ENCODE assay signal across 10 cellular contexts in genomic region chr2:236661064-236661761, GRCh38.
A peak's percentile ranks its signal among the peaks of the same experiment; 100 is the strongest.
DNase-seq lines count a peak whose midpoint lies in the region; ATAC-seq and TF ChIP-seq lines count a peak whose summit lies in the region.
"Had no signal": no experiment of that assay in that cellular context is flagged by ENCODE, and none has a peak within 500 bp of the region (broad histone marks: within the 10 kb centered on the region; RNA-seq: fewer than 3 reads in every experiment).

No MANE protein-coding gene starts in this region.

- peaks cover 46% of the 10 kb centered on the region for H3K79me1 ChIP-seq in trophoblast cell (ENCODE audit: low read length)

- H3K4me1 ChIP-seq in trophoblast cell (ENCODE audit: control insufficient read depth in 1 of 2, insufficient read depth in 2 of 2, low read length in 2 of 2) = peaks cover 18 to 30% of the 10 kb centered on the region in 2 experiments

- peak overlapping the region; percentile 99 for H2BK120ac ChIP-seq in trophoblast cell (ENCODE audit: insufficient read depth, low read length, poor library complexity)

- H3K27me3 ChIP-seq in trophoblast cell (ENCODE audit: insufficient read depth, low read length) = no peaks in the 10 kb centered on the region

- no peak overlapping the region for H2AFZ ChIP-seq in trophoblast cell (ENCODE audit: insufficient read depth, low read length, poor library complexity)

- H3K27me3 Mint-ChIP-seq in natural killer cell treated with Interleukin-12 subunit alpha and Interleukin-12 subunit beta and Interleukin-15 and Interleukin-18, amount 100 ng/mL, for 72 hours = peaks cover 30 to 48% of the 10 kb centered on the region in 2 donors

- H3K4me3 ChIP-seq in fibroblast of the aortic adventitia (ENCODE audit: low read depth, low read length) (no peak overlapping the region), trophoblast cell (ENCODE audit: low read depth, low read length) (no peak overlapping the region)

- no peak overlapping the region for H3K9ac ChIP-seq in trophoblast cell (ENCODE audit: low read length)

- no peaks in the 10 kb centered on the region for H3K36me3 ChIP-seq in trophoblast cell (ENCODE audit: control insufficient read depth in 1 of 2, insufficient read depth in 2 of 2, low read length in 2 of 2)

- peak overlapping the region; percentile 100 for H2BK12ac ChIP-seq in trophoblast cell (ENCODE audit: low read length)

- H3K23ac ChIP-seq in trophoblast cell (ENCODE audit: low read length) = no peak overlapping the region

- peak overlapping the region; percentile 93 for H4K8ac ChIP-seq in trophoblast cell (ENCODE audit: low read depth, low read length)

- DNase-seq in Caki2 (ENCODE audit: low read depth) (peak; percentile 51), RWPE1 (ENCODE audit: low spot score) (peak; percentile 89), fibroblast of the aortic adventitia (ENCODE audit: low read depth) (peak; percentile 73), trophoblast cell (no peak)
- no peak for DNase-seq in activated CD4-positive, CD25-positive, alpha-beta regulatory T cell treated with anti-CD3 and anti-CD28 coated beads, Interleukin-2, amount 50 U/mL, for 72 hours
- no peak for DNase-seq in natural killer cell treated with Interleukin-12 subunit alpha and Interleukin-12 subunit beta and Interleukin-15 and Interleukin-18, amount 100 ng/mL, for 72 hours (ENCODE audit: low spot score)
- DNase-seq: NCI-H1048 had no signal

- WGBS in trophoblast cell (ENCODE audit: extremely low coverage, insufficient coverage, insufficient read length) = no CpG with 5 or more reads among the region's 4 CpGs

- H3K27ac ChIP-seq in RWPE1 (peak overlapping the region; percentile 63), trophoblast cell (ENCODE audit: low read depth, low read length) (peak overlapping the region; percentile 97)

- H3K18ac ChIP-seq in trophoblast cell (ENCODE audit: low read length) = peak overlapping the region; percentile 94

- H2AK5ac ChIP-seq in trophoblast cell (ENCODE audit: low read length) = peak overlapping the region; percentile 96

- no peak for TF ChIP-seq CTCF in RWPE1 (conservative IDR thresholded peaks at IDR 0.05; ENCODE audit: low read depth)
- TF ChIP-seq CTCF in fibroblast of the aortic adventitia (IDR thresholded peaks at IDR 0.05; ENCODE audit: insufficient read depth, low read length) = no peak

- H3K9me3 ChIP-seq in trophoblast cell (ENCODE audit: insufficient read depth, low read depth, low read length) = peaks cover 2% of the 10 kb centered on the region

- CTCF ChIA-PET in RWPE1 (lab: Yijun Ruan, JAX) = interaction anchor here (0.6 to 0.7 kb wide), 2 partner anchors 131 to 148 kb away, joined by 3 to 5 read pairs; no protein-coding TSS in a partner anchor

- no peaks in the 10 kb centered on the region for H3K36me3 Mint-ChIP-seq in natural killer cell treated with Interleukin-12 subunit alpha and Interleukin-12 subunit beta and Interleukin-15 and Interleukin-18, amount 100 ng/mL, for 72 hours
- H3K36me3 Mint-ChIP-seq: CD14-positive monocyte had no signal

- no peak overlapping the region for H3K27ac Mint-ChIP-seq in natural killer cell treated with Interleukin-12 subunit alpha and Interleukin-12 subunit beta and Interleukin-15 and Interleukin-18, amount 100 ng/mL, for 72 hours
- H3K27ac Mint-ChIP-seq: CD14-positive monocyte had no signal

- H3K4ac ChIP-seq in trophoblast cell (ENCODE audit: low read depth, low read length) = peak overlapping the region; percentile 91

- no peak overlapping the region for H3K4me3 Mint-ChIP-seq in natural killer cell treated with Interleukin-12 subunit alpha and Interleukin-12 subunit beta and Interleukin-15 and Interleukin-18, amount 100 ng/mL, for 72 hours

- POLR2A ChIA-PET in RWPE1 (lab: Yijun Ruan, JAX; ENCODE audit: low non-redundant PET) = no interaction called here

- H3K79me2 ChIP-seq in trophoblast cell (ENCODE audit: control insufficient read depth, insufficient read depth, low read length, poor library complexity) = peaks cover 2% of the 10 kb centered on the region

- peak overlapping the region; percentile 97 for H3K14ac ChIP-seq in trophoblast cell (ENCODE audit: low read length)

- H3K4me1 Mint-ChIP-seq in natural killer cell treated with Interleukin-12 subunit alpha and Interleukin-12 subunit beta and Interleukin-15 and Interleukin-18, amount 100 ng/mL, for 72 hours (ENCODE audit: low read depth in 2 of 2) = no peaks in the 10 kb centered on the region

- no peaks in the 10 kb centered on the region for H3K9me3 Mint-ChIP-seq in natural killer cell treated with Interleukin-12 subunit alpha and Interleukin-12 subunit beta and Interleukin-15 and Interleukin-18, amount 100 ng/mL, for 72 hours

- H4K12ac ChIP-seq in trophoblast cell (ENCODE audit: low read depth, low read length) = peak overlapping the region; percentile 59

- peak overlapping the region; percentile 99 for H4K91ac ChIP-seq in trophoblast cell (ENCODE audit: low read depth, low read length)

- no peak for ATAC-seq in natural killer cell treated with Interleukin-12 subunit alpha and Interleukin-12 subunit beta and Interleukin-15 and Interleukin-18, amount 100 ng/mL, for 72 hours
- ATAC-seq in HG03378 (IDR thresholded peaks at IDR 0.05; ENCODE audit: unreplicated experiment) (no peak), HG03565 (IDR thresholded peaks at IDR 0.05; ENCODE audit: unreplicated experiment) (no peak)

- peak overlapping the region; percentile 26 for H3K4me2 ChIP-seq in trophoblast cell (ENCODE audit: low read length)

- in situ Hi-C loops in Caki2 (cut with HindIII; ENCODE audit: low pct_unique_long_range_greater_than_20kb, low sequenced_read_pairs) = no loop called here

- peak overlapping the region; percentile 97 for H2BK5ac ChIP-seq in trophoblast cell (ENCODE audit: low read depth, low read length, poor library complexity)

Comparison
In these comparisons a context has a peak if more than half of its experiments do, and no peak if none do; other contexts are left out.
1. DNase-seq: peak in Caki2 (single experiment), RWPE1 (single experiment) and fibroblast of the aortic adventitia (single experiment); none in trophoblast cell (0 of 2), activated CD4-positive, CD25-positive, alpha-beta regulatory T cell treated with anti-CD3 and anti-CD28 coated beads, Interleukin-2, amount 50 U/mL, for 72 hours (single experiment) and natural killer cell treated with Interleukin-12 subunit alpha and Interleukin-12 subunit beta and Interleukin-15 and Interleukin-18, amount 100 ng/mL, for 72 hours (single experiment).